Comparison of ENCODE assay signal across 21 cellular contexts in the genomic region with DNA sequence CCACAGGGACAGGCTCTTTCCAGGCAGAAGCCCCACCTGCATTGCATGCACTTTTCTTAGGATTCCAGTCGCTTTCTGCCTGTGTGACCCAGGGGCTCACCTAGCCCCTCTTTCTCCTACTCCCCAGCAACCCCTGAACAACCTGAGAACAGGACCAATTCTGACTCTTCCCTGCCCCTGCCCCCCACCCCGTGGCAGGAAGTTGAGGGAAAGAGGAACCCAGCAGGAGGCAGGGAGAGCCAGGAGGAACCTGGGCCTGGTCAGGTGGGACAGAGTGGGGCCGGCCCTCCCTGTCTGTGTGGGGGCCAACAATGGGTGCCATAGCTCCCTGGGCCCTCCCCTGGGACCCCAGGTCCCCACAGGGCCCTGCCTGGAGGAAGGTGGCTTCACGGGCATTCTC. TPM values are rescaled to one million over a fixed set of nuclear protein-coding genes. Genes with fewer than 3 reads are reported as not detected.
"Had no signal": no experiment of that assay in that cellular context is flagged by ENCODE, and none has a peak within 500 bp of the region (broad histone marks: within the 10 kb centered on the region; RNA-seq: fewer than 3 reads in every experiment).

No MANE protein-coding gene starts in this region.

- H3K4me2 ChIP-seq: hepatocyte had no signal

- H3K9me3 ChIP-seq: psoas muscle, right lobe of liver, spleen, stomach, thoracic aorta, transverse colon had no signal

- H2AFZ ChIP-seq: hepatocyte had no signal

- H3K27ac ChIP-seq: foreskin keratinocyte, hepatocyte, psoas muscle, right lobe of liver, thoracic aorta, transverse colon had no signal

- ATAC-seq: foreskin keratinocyte; left colon; psoas muscle; stimulated activated naive B cell treated with anti-CD40 and anti-IgM and Interleukin-4, amounts not matched to agents 10 μg/mL and 1 μg/mL and 100 μg/mL, for 72 hours had no signal

- H3K36me3 ChIP-seq: right lobe of liver, spleen, stomach, thoracic aorta, transverse colon had no signal

- DNase-seq: dermis blood vessel endothelial cell; foreskin keratinocyte; left colon; left ventricle myocardium superior; mesendoderm; naive B cell; psoas muscle; retina; right lobe of liver; spleen; stimulated activated CD4-positive, alpha-beta T cell treated with anti-CD3 and anti-CD28 coated beads, Interleukin-15, amount 100 ng/mL, for 24 hours; stimulated activated CD4-positive, alpha-beta T cell treated with anti-CD3 and anti-CD28 coated beads, Interleukin-1b, Interleukin-23, amount 100 ng/mL, for 48 hours; stimulated activated CD4-positive, alpha-beta T cell treated with anti-CD3 and anti-CD28 coated beads, Interleukin-4, amount 100 ng/mL, for 24 hours; stimulated activated naive B cell treated with anti-CD40 and anti-IgM and Interleukin-4, amounts not matched to agents 10 μg/mL and 1 μg/mL and 100 μg/mL, for 72 hours; stomach; substantia nigra; transverse colon had no signal

- H3K4me1 ChIP-seq: foreskin keratinocyte, psoas muscle, right lobe of liver, stomach had no signal

- H3K4me3 ChIP-seq: hepatocyte, lung, psoas muscle, right lobe of liver, spleen, stomach, thoracic aorta, transverse colon had no signal

- H3K27me3 ChIP-seq: right lobe of liver had no signal

- H3K79me2 ChIP-seq: hepatocyte had no signal

RNA-seq across cellular contexts. Expression of a gene that starts 6.1 kb away (rescaled TPM):
- total RNA-seq: epithelial cell of proximal tubule, foreskin keratinocyte, left ventricle myocardium superior, psoas muscle, stomach, thoracic aorta had no signal
- polyA plus RNA-seq: foreskin keratinocyte, stomach had no signal
